In genomic region chr18:35071819-35072247, GRCh38 we compare ENCODE assay signal across 11 cellular contexts. TPM values are rescaled to one million over a fixed set of nuclear protein-coding genes. Genes with fewer than 3 reads are reported as not detected.
DNase-seq lines count a peak whose midpoint lies in the region; ATAC-seq, FAIRE-seq and TF ChIP-seq lines count a peak whose summit lies in the region.
"Had no signal": no experiment of that assay in that cellular context is flagged by ENCODE, and none has a peak within 500 bp of the region (broad histone marks: within the 10 kb centered on the region; RNA-seq: fewer than 3 reads in every experiment).

No MANE protein-coding gene starts in this region.

- TF ChIP-seq POLR2A in HepG2 (IDR thresholded peaks at IDR 0.05; ENCODE audit: insufficient read depth in 1 of 2, low read depth in 2 of 2, low read length in 2 of 2), result no peak

- no peaks in the 10 kb centered on the region for H3K4me1 ChIP-seq in HepG2 (ENCODE audit: insufficient read depth, low read length)

- CTCF ChIA-PET in HepG2 (lab: Yijun Ruan, JAX; ENCODE audit: low intra/inter-chr PET ratio, low total read pairs), result no interaction called here

- no peak for TF ChIP-seq RAD21 in HepG2 (CRISPR knock-in tag; IDR thresholded peaks at IDR 0.05)

- H3K9me3 ChIP-seq in HepG2 (ENCODE audit: low read length), result no peaks in the 10 kb centered on the region

- H3K27me3 Mint-ChIP-seq in IgD-negative memory B cell, result no peaks in the 10 kb centered on the region

- DNase-seq in iris pigment epithelial cell (ENCODE audit: low read depth) (peak; percentile 72), DMS153 treated with DMSO at 0.1 percent for 48 hours (lab: John Stamatoyannopoulos, UW; ENCODE audit: unreplicated experiment) (no peak), mesenteric fat pad (ENCODE audit: low spot score) (no peak), HepG2 (ENCODE audit: low spot score) (no peak)
- DNase-seq in stimulated activated naive CD4-positive, alpha-beta T cell treated with Interleukin-2 at 50 U/mL for 16 hours (lab: John Stamatoyannopoulos, UW), result no peak
- DNase-seq: DMS53, SW 1271 had no signal

- H3K4me3 Mint-ChIP-seq in IgD-negative memory B cell, result no peak overlapping the region

- no peak for FAIRE-seq in HepG2 (lab: Jason Lieb, UNC)

- no peak for TF ChIP-seq EP300 in HepG2 (IDR thresholded peaks at IDR 0.05; ENCODE audit: low read depth in 2 of 2, low read length in 2 of 2)
- no peak for TF ChIP-seq EP300 in HepG2 (CRISPR knock-in tag; IDR thresholded peaks at IDR 0.05; ENCODE audit: borderline replicate concordance)

- intact Hi-C loops in HepG2 (cut with micrococcal nuclease; ENCODE audit: unreplicated experiment), result no loop called here

- no peaks in the 10 kb centered on the region; a peak in 1 of 5 replicates for H3K27me3 ChIP-seq in HepG2 (ENCODE audit: control insufficient read depth in 1 of 2, insufficient read depth in 2 of 2, low read length in 2 of 2)

- peak overlapping the region in 2 of 3 donors; percentile 1 to 64 for H3K27ac Mint-ChIP-seq in IgD-negative memory B cell

- WGBS in HepG2 (ENCODE audit: low lambda C conversion rate), result 91% methylated on average over 3 of the region's 3 CpGs

- POLR2A ChIA-PET in HepG2 (lab: Yijun Ruan, JAX), result no interaction called here

- peaks cover 4 to 33% of the 10 kb centered on the region in 2 experiments; a peak in 4 of 5 replicates for H3K36me3 ChIP-seq in HepG2 (replicated peaks in 1 of 2; ENCODE audit: control insufficient read depth in 1 of 2, insufficient read depth in 2 of 2, low read length in 2 of 2)

- in situ Hi-C loops in HepG2 (cut with HindIII; ENCODE audit: extremely low pct_ligation_motif_present, low pct_unique_long_range_greater_than_20kb), result no loop called here

- peaks cover 5% of the 10 kb centered on the region for H3K36me3 Mint-ChIP-seq in IgD-negative memory B cell

- no peak overlapping the region for H2AFZ ChIP-seq in HepG2 (ENCODE audit: low read length)

- H3K4me3 ChIP-seq in HepG2 (replicated peaks in 1 of 3; ENCODE audit: insufficient read depth in 1 of 3, low read depth in 2 of 3, low read length in 3 of 3), result no peak overlapping the region
- H3K4me3 ChIP-seq: lung had no signal

- BruUV-seq in HepG2 (replicated peaks; lab: Mats Ljungman, UMichigan), result no TSS peak

- no peak overlapping the region for H3K27ac ChIP-seq in HepG2 (ENCODE audit: extremely low read length, insufficient read depth, low read length)

- H3K9ac ChIP-seq in HepG2 (ENCODE audit: insufficient read depth, low read depth, low read length), result no peak overlapping the region

- H3K4me2 ChIP-seq in HepG2 (ENCODE audit: low read depth, low read length), result no peak overlapping the region

- no peaks in the 10 kb centered on the region for H4K20me1 ChIP-seq in HepG2 (ENCODE audit: insufficient read depth, low read length)

- ATAC-seq in GM18498 (IDR thresholded peaks at IDR 0.05; ENCODE audit: unreplicated experiment) (peak; percentile 76), GM21619 (IDR thresholded peaks at IDR 0.05; ENCODE audit: unreplicated experiment) (peak; percentile 63), HepG2 (no peak)

- no peak for TF ChIP-seq CTCF in HepG2 (CRISPR knock-in tag; IDR thresholded peaks at IDR 0.05)

- no peaks in the 10 kb centered on the region for H3K9me3 Mint-ChIP-seq in IgD-negative memory B cell

- peaks cover 16 to 44% (median 37%) of the 10 kb centered on the region in 3 donors for H3K4me1 Mint-ChIP-seq in IgD-negative memory B cell

- peaks cover 8% of the 10 kb centered on the region for H3K79me2 ChIP-seq in HepG2 (ENCODE audit: insufficient read depth, low read length)

TF ChIP-seq in HepG2, 621 proteins besides CTCF, POLR2A, EP300 and RAD21:
- TF ChIP-seq DMAP1 (CRISPR knock-in tag; IDR thresholded peaks at IDR 0.05), result no peak
- TF ChIP-seq ZFX (CRISPR knock-in tag; IDR thresholded peaks at IDR 0.05; ENCODE audit: low read depth), result no peak
- TF ChIP-seq KDM2A (CRISPR knock-in tag; IDR thresholded peaks at IDR 0.05; ENCODE audit: borderline replicate concordance, low read depth), result no peak
- no peak for TF ChIP-seq SAP130 (CRISPR knock-in tag; IDR thresholded peaks at IDR 0.05; ENCODE audit: low read depth)
- TF ChIP-seq ZMAT3 (CRISPR knock-in tag; conservative IDR thresholded peaks at IDR 0.05), result no peak
- TF ChIP-seq NFKBIZ (CRISPR knock-in tag; IDR thresholded peaks at IDR 0.05), result no peak
- no peak for TF ChIP-seq ZNF546 (CRISPR knock-in tag; conservative IDR thresholded peaks at IDR 0.05)
- no peak for TF ChIP-seq ZNF674 (CRISPR knock-in tag; IDR thresholded peaks at IDR 0.05; ENCODE audit: low read depth)
- TF ChIP-seq ZNF891 (CRISPR knock-in tag; IDR thresholded peaks at IDR 0.05), result no peak
- TF ChIP-seq GTF3A (CRISPR knock-in tag; conservative IDR thresholded peaks at IDR 0.05), result no peak
- no peak for TF ChIP-seq SRSF9 (IDR thresholded peaks at IDR 0.05; ENCODE audit: borderline replicate concordance, insufficient read depth, low read depth, low read length, poor library complexity, severe bottlenecking)
- TF ChIP-seq XRCC5 (optimal IDR thresholded peaks at IDR 0.05; ENCODE audit: low read length), result no peak
- no peak for TF ChIP-seq MIER3 (CRISPR knock-in tag; IDR thresholded peaks at IDR 0.05; ENCODE audit: borderline replicate concordance)
- TF ChIP-seq ATF7 (IDR thresholded peaks at IDR 0.05), result no peak
- no peak for TF ChIP-seq ATF7 (CRISPR knock-in tag; IDR thresholded peaks at IDR 0.05)
- TF ChIP-seq ZNF547 (CRISPR knock-in tag; IDR thresholded peaks at IDR 0.05), result no peak
- no peak for TF ChIP-seq JUND (CRISPR knock-in tag; IDR thresholded peaks at IDR 0.05)
- TF ChIP-seq JUN (CRISPR knock-in tag; IDR thresholded peaks at IDR 0.05), result no peak
- TF ChIP-seq TFAP4 (IDR thresholded peaks at IDR 0.05; ENCODE audit: borderline replicate concordance, low read depth), result no peak
- TF ChIP-seq MAF1 (CRISPR knock-in tag; IDR thresholded peaks at IDR 0.05; ENCODE audit: borderline replicate concordance), result no peak
- TF ChIP-seq TFDP2 (CRISPR knock-in tag; IDR thresholded peaks at IDR 0.05), result no peak

RNA-seq across cellular contexts. Expression of gene MAPRE2, which starts 30.6 kb away (rescaled TPM):
- polyA plus RNA-seq in IgD-negative memory B cell (63.3 TPM), HepG2 (2011; rRNA removed) (45.9 and 67.9 TPM in 2 replicates)
- total RNA-seq in mesenteric fat pad (23.6 TPM), HepG2 (2016; rRNA removed; fragmentation: Illumina TruSeq; extraction: Trizol) (34.5 and 59.9 TPM in 2 replicates)
- 3.2 and 3.3 TPM in 2 replicates for total RNA-seq in HepG2 (2016; cell fraction: cytosol; rRNA removed; fragmentation: Illumina TruSeq; extraction: Trizol; ENCODE audit: low read depth)
- total RNA-seq in HepG2 (2016; cell fraction: insoluble cytoplasmic fraction; rRNA removed; fragmentation: Illumina TruSeq; extraction: Trizol), result 28.5 and 57.7 TPM in 2 replicates
- total RNA-seq in HepG2 (2016; cell fraction: membrane; rRNA removed; fragmentation: Illumina TruSeq; extraction: Trizol), result 11.0 and 11.4 TPM in 2 replicates
- total RNA-seq in HepG2 (2016; cell fraction: nucleus; rRNA removed; fragmentation: Illumina TruSeq; extraction: Trizol), result 35.9 and 36.8 TPM in 2 replicates
- polyA plus RNA-seq in HepG2 (2011; cell fraction: cytosol; rRNA removed), result 44.7 and 50.7 TPM in 2 replicates
- polyA plus RNA-seq in HepG2 (2011; cell fraction: nucleus; rRNA removed), result 22.5 and 24.0 TPM in 2 replicates
- polyA plus RNA-seq in HepG2 (2012), result 38.3 and 53.1 TPM in 2 replicates
- 2.5 and 2.7 TPM in 2 replicates for polyA plus RNA-seq in HepG2 (2016; cell fraction: cytosol; fragmentation: Illumina TruSeq; extraction: Trizol; ENCODE audit: low read depth)
- polyA plus RNA-seq in HepG2 (2016; cell fraction: insoluble cytoplasmic fraction; fragmentation: Illumina TruSeq; extraction: Trizol; ENCODE audit: low read depth), result 79.4 and 84.4 TPM in 2 replicates
- polyA plus RNA-seq in HepG2 (2016; cell fraction: membrane; fragmentation: Illumina TruSeq; extraction: Trizol; ENCODE audit: low read depth), result 9.2 and 9.5 TPM in 2 replicates
- polyA plus RNA-seq in HepG2 (2016; cell fraction: nucleus; fragmentation: Illumina TruSeq; extraction: Trizol; ENCODE audit: insufficient read depth, low read depth), result 23.3 and 29.2 TPM in 2 replicates
- polyA minus RNA-seq in HepG2 (2011; rRNA and poly(A)+ RNA removed; ENCODE audit: low replicate concordance), result 44.6 and 79.7 TPM in 2 replicates
- 60.2 and 76.8 TPM in 2 replicates for polyA minus RNA-seq in HepG2 (2011; cell fraction: cytosol; rRNA and poly(A)+ RNA removed)
- polyA minus RNA-seq in HepG2 (2011; cell fraction: nucleus; rRNA and poly(A)+ RNA removed), result 83.6 and 91.6 TPM in 2 replicates
